8 cellular contexts compared by ENCODE assay signal in the genomic region with DNA sequence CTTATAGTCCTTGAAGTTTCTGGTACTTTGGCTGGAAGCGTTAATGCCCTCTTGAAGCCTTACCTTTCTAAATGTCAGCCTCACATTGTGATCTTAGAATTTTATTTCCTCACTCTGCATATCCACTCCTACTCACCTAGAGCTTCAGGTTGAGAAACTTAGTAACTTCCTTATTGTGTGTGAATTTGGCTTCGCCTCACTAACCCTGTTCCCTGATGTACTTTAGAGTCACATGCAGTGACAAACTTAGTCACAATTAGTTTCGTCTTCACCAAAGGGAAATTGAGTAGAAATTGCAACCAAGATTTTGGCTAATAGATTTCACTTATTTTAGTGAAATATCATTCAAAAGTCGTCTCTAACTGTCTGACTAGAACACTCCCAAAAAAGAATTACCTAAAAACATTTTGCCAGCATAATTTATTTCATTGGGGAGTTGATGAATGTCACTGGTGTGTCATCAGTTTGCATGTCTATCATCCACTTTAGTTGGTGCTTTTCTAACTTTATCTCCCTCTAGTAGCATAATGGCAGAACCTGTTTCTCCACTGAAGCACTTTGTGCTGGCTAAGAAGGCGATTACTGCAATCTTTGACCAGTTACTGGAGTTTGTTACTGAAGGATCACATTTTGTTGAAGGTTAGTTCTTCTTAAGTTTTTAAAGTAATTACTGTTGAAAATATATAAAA. TPM values are rescaled to one million over a fixed set of nuclear protein-coding genes. Genes with fewer than 3 reads are reported as not detected.
DNase-seq lines count a peak whose midpoint lies in the region; ATAC-seq, FAIRE-seq and TF ChIP-seq lines count a peak whose summit lies in the region.

No MANE protein-coding gene starts in this region.

- intact Hi-C loops in activated naive CD4-positive, alpha-beta T cell treated with anti-CD3 and anti-CD28 coated beads for 36 hours (cut with micrococcal nuclease), result loop anchor here (1.0 to 5.0 kb wide), 2 partner anchors 261 to 304 kb away; a partner anchor contains a TSS
- intact Hi-C loops in PC-3 (cut with micrococcal nuclease), result loop anchor here (5.0 kb wide), 1 partner anchor 104 kb away; a partner anchor contains a TSS
- intact Hi-C loops in pancreas (cut with DNase I), result no loop called here

- no peaks in the 10 kb centered on the region for H4K20me1 ChIP-seq in PC-3 (ENCODE audit: low read length)

- H3K4me1 Mint-ChIP-seq in activated naive CD4-positive, alpha-beta T cell treated with anti-CD3 and anti-CD28 coated beads for 36 hours (ENCODE audit: low read depth), result peaks cover 13% of the 10 kb centered on the region

- ATAC-seq in HG02885 (IDR thresholded peaks at IDR 0.05; ENCODE audit: poor library complexity, unreplicated experiment) (peak; percentile 71), PC-3 (0 out of 2 replicates have a peak, but pooled peaks have one; percentile 4), pancreas (peak in 3 of 4 donors; percentile 16 to 41 (median 34))

- H3K9me3 ChIP-seq in PC-3 (ENCODE audit: low read length) (no peaks in the 10 kb centered on the region), pancreas (no peaks in the 10 kb centered on the region)

- H3K9ac ChIP-seq in PC-3 (ENCODE audit: low read length), result peak overlapping the region; percentile 67

- H3K79me2 ChIP-seq in PC-3 (ENCODE audit: low read length), result peaks cover 26% of the 10 kb centered on the region

- WGBS in pancreas, 2 donors, result 9 to 13% methylated on average over 5 of the region's 5 CpGs

- peak overlapping the region; percentile 95 for H2AFZ ChIP-seq in PC-3 (ENCODE audit: low read length)

- peak overlapping the region; percentile 12; the same call in 1 of the 2 replicates for H3K27ac ChIP-seq in PC-3 (ENCODE audit: low read length)
- peak overlapping the region; percentile 71 for H3K27ac ChIP-seq in epithelial cell of prostate
- peak overlapping the region; percentile 74 to 85 (median 78) for H3K27ac ChIP-seq in pancreas

- H3K4me1 ChIP-seq in PC-3 (ENCODE audit: insufficient read depth, low read length) (peaks cover 13% of the 10 kb centered on the region), pancreas (peaks cover 0 to 10% (median 6%) of the 10 kb centered on the region in 3 donors)

- H3F3A ChIP-seq in PC-3 (ENCODE audit: low read length, unreplicated experiment), result no peaks in the 10 kb centered on the region

- peak overlapping the region; percentile 91 for H3K4me3 Mint-ChIP-seq in activated naive CD4-positive, alpha-beta T cell treated with anti-CD3 and anti-CD28 coated beads for 36 hours

- H3K36me3 ChIP-seq in PC-3 (ENCODE audit: low read depth, low read length) (peaks cover 2% of the 10 kb centered on the region), pancreas (peaks cover 0 to 13% (median 0%) of the 10 kb centered on the region in 3 donors)

- no peak overlapping the region for H3K27ac Mint-ChIP-seq in activated naive CD4-positive, alpha-beta T cell treated with anti-CD3 and anti-CD28 coated beads for 36 hours

- no peak for DNase-seq in activated naive CD4-positive, alpha-beta T cell treated with anti-CD3 and anti-CD28 coated beads for 36 hours
- no peak for DNase-seq in activated naive CD4-positive, alpha-beta T cell treated with anti-CD3 and anti-CD28 coated beads, Interleukin-2, amount 50 U/mL, for 16 hours
- DNase-seq in PC-3, result peak; percentile 56
- DNase-seq in epithelial cell of prostate (ENCODE audit: low read depth, low spot score), result peak; percentile 8
- DNase-seq in pancreas, result no peak
- DNase-seq in NCI-H82 treated with DMSO at 0.1 percent for 48 hours (lab: John Stamatoyannopoulos, UW; ENCODE audit: unreplicated experiment), result no peak
- DNase-seq in globus pallidus (ENCODE audit: low spot score), result no peak

- H3K9me3 Mint-ChIP-seq in activated naive CD4-positive, alpha-beta T cell treated with anti-CD3 and anti-CD28 coated beads for 36 hours, result no peaks in the 10 kb centered on the region

- no peaks in the 10 kb centered on the region for H3K27me3 Mint-ChIP-seq in activated naive CD4-positive, alpha-beta T cell treated with anti-CD3 and anti-CD28 coated beads for 36 hours (ENCODE audit: low read depth)

- CTCF ChIA-PET in activated naive CD4-positive, alpha-beta T cell treated with anti-CD3 and anti-CD28 coated beads for 36 hours (lab: Charles Lee), result interaction anchor here (0.6 to 1.3 kb wide), 2 partner anchors 17 to 28 kb away, joined by 4 read pairs; no protein-coding TSS in a partner anchor
- CTCF ChIA-PET in PC-3 (lab: Charles Lee), result no interaction called here

- no peak for FAIRE-seq in pancreas (lab: Jason Lieb, UNC)

- POLR2A ChIA-PET in PC-3 (lab: Charles Lee; ENCODE audit: unreplicated experiment), result no interaction called here

- peak overlapping the region; percentile 88 for H3K4me2 ChIP-seq in PC-3 (ENCODE audit: low read length)

- H3K4me3 ChIP-seq in PC-3 (ENCODE audit: low read length), result peak overlapping the region; percentile 89
- peak overlapping the region; percentile 72 to 77 (median 75) for H3K4me3 ChIP-seq in pancreas

- H3K27me3 ChIP-seq in PC-3 (ENCODE audit: low read length), result no peaks in the 10 kb centered on the region
- no peaks in the 10 kb centered on the region for H3K27me3 ChIP-seq in pancreas

- H3K9me2 ChIP-seq in PC-3 (replicated peaks; ENCODE audit: low read length), result no peaks in the 10 kb centered on the region

- no peak for TF ChIP-seq CTCF in PC-3 (conservative IDR thresholded peaks at IDR 0.05; ENCODE audit: low read depth, low read length)
- no peak for TF ChIP-seq CTCF in pancreas (IDR thresholded peaks at IDR 0.05)

- H3K36me3 Mint-ChIP-seq in activated naive CD4-positive, alpha-beta T cell treated with anti-CD3 and anti-CD28 coated beads for 36 hours (ENCODE audit: low read depth), result peaks cover 11% of the 10 kb centered on the region

- TSS peak; percentile 70 for BruUV-seq in PC-3 (replicated peaks; lab: Mats Ljungman, UMichigan)

RNA-seq across cellular contexts. Expression of a gene that starts 1.0 kb away (rescaled TPM):
- total RNA-seq in activated naive CD4-positive, alpha-beta T cell treated with anti-CD3 and anti-CD28 coated beads for 36 hours, result 10 to 100 TPM; 23.0 to 23.1 TPM
- total RNA-seq in PC-3 (2014; rRNA removed) (41.2 and 42.8 TPM in 2 replicates), pancreas (10 to 100 TPM; 29.5 to 44.4 (median 35.2) TPM)
- polyA plus RNA-seq in pancreas, result 10 to 100 TPM; 12.6 to 24.5 TPM

RNA-seq across cellular contexts. Expression of a gene that starts 25.6 kb away (rescaled TPM):
- 10 to 100 TPM; 23.3 to 26.0 TPM for total RNA-seq in activated naive CD4-positive, alpha-beta T cell treated with anti-CD3 and anti-CD28 coated beads for 36 hours
- 52.5 and 60.4 TPM in 2 replicates for total RNA-seq in PC-3 (2014; rRNA removed)
- 10 to 100 TPM in 5 of 6 donors, 1 to 10 TPM in 1; 9.9 to 18.2 (median 13.2) TPM for total RNA-seq in pancreas
- polyA plus RNA-seq in pancreas, result 10 to 100 TPM in 1 of 2 donors, 1 to 10 TPM in 1; 7.4 to 15.3 TPM

Comparison
In these comparisons a context has a peak if more than half of its experiments do, and no peak if none do; other contexts are left out.
1. DNase-seq: peak in PC-3 (single experiment) and epithelial cell of prostate (single experiment); none in activated naive CD4-positive, alpha-beta T cell treated with anti-CD3 and anti-CD28 coated beads for 36 hours (single experiment), activated naive CD4-positive, alpha-beta T cell treated with anti-CD3 and anti-CD28 coated beads, Interleukin-2, amount 50 U/mL, for 16 hours (single experiment), pancreas (0 of 6), NCI-H82 treated with DMSO at 0.1 percent for 48 hours (single experiment) and globus pallidus (single experiment).
2. ATAC-seq: peak in every context shown above with its lines; median percentile 71 in HG02885; 34 in pancreas; 4 in PC-3.
3. H3K27ac ChIP-seq: peak in every context shown above with its lines; median percentile 78 in pancreas; 71 in epithelial cell of prostate; 12 in PC-3.
4. intact Hi-C loops: an anchor here in activated naive CD4-positive, alpha-beta T cell treated with anti-CD3 and anti-CD28 coated beads for 36 hours (1.0 to 5.0 kb wide) and PC-3 (5.0 kb wide); none called in pancreas.